14 cellular contexts compared by ENCODE assay signal in the genomic region with DNA sequence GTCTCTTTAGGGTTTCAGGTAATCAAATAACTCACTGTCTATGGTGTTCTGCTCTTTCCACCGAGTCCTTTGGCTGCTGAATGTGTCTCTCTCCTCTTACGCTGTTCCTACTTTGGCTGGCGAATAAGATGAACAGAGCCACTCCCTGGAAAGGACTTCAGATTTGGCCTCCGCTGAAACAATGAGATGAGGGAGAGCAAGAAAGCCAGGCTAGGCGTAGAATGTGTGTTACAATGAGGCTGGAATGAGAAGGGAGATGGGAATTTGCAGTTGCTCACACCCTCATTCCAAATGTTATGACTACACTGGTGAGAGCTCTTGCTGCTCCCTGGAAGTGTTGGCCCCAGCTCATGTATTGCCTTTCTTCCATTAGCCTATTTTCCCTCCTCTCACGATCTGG. TPM values are rescaled to one million over a fixed set of nuclear protein-coding genes. Genes with fewer than 3 reads are reported as not detected.
A peak's percentile ranks its signal among the peaks of the same experiment; 100 is the strongest.
DNase-seq lines count a peak whose midpoint lies in the region; ATAC-seq and TF ChIP-seq lines count a peak whose summit lies in the region.
"Had no signal": no experiment of that assay in that cellular context is flagged by ENCODE, and none has a peak within 500 bp of the region (broad histone marks: within the 10 kb centered on the region; RNA-seq: fewer than 3 reads in every experiment).

A gene with protein sequence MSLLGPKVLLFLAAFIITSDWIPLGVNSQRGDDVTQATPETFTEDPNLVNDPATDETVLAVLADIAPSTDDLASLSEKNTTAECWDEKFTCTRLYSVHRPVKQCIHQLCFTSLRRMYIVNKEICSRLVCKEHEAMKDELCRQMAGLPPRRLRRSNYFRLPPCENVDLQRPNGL (minus strand): TSS at position 235 of the 400 bp plus-strand sequence. CDS start 722 bp downstream, outside the sequence.

- H3K27ac ChIP-seq in skeletal muscle tissue (ENCODE audit: low read depth, low read length): peak within 1 kb of the TSS; percentile 66

- ATAC-seq in HG03520 (IDR thresholded peaks at IDR 0.05; ENCODE audit: unreplicated experiment): no peak
- ATAC-seq in activated CD8-positive, alpha-beta T cell treated with anti-CD3 and anti-CD28 coated beads, Interleukin-2, amount 10 ng/mL, durations not matched to agents 7 days and 5 days: no peak

- H3K36me3 ChIP-seq in skeletal muscle tissue (ENCODE audit: control insufficient read depth in 3 of 3, insufficient read depth in 3 of 3, low read length in 3 of 3): no peaks in the 10 kb centered on the region

- no peaks in the 10 kb centered on the region for H3K9me3 Mint-ChIP-seq in activated CD8-positive, alpha-beta T cell treated with anti-CD3 and anti-CD28 coated beads, Interleukin-2, amount 10 ng/mL, durations not matched to agents 7 days and 5 days (ENCODE audit: insufficient read depth)
- H3K9me3 Mint-ChIP-seq: activated naive CD8-positive, alpha-beta T cell treated with anti-CD3 and anti-CD28 coated beads, Interleukin-2, amount 10 ng/mL, durations not matched to agents 7 days and 5 days had no signal

- no peaks in the 10 kb centered on the region for H3K27me3 ChIP-seq in skeletal muscle tissue (ENCODE audit: control insufficient read depth in 3 of 3, insufficient read depth in 3 of 3, low read length in 3 of 3)

- CTCF ChIA-PET in activated CD8-positive, alpha-beta T cell treated with anti-CD3 and anti-CD28 coated beads, Interleukin-2, amount 10 ng/mL, durations not matched to agents 7 days and 5 days (lab: Charles Lee): interaction anchor here (0.8 kb wide), 1 partner anchor 11 kb away, joined by 3 read pairs; no protein-coding TSS in a partner anchor

- DNase-seq in EL (peak; percentile 18), astrocyte of the spinal cord (ENCODE audit: low read depth, low spot score) (peak; percentile 38), hepatic stellate cell (ENCODE audit: low spot score) (peak; percentile 20), DMS 273 treated with DMSO at 0.1 percent for 48 hours (lab: John Stamatoyannopoulos, UW) (no peak)
- DNase-seq in activated T-cell treated with anti-CD3 and anti-CD28 coated beads, Interleukin-2, amount 50 U/mL, for 1 hour: no peak
- no peak for DNase-seq in activated CD8-positive, alpha-beta T cell treated with anti-CD3 and anti-CD28 coated beads, Interleukin-2, amount 10 ng/mL, durations not matched to agents 7 days and 5 days
- DNase-seq: activated naive CD8-positive, alpha-beta T cell treated with anti-CD3 and anti-CD28 coated beads, Interleukin-2, amount 10 ng/mL, durations not matched to agents 7 days and 5 days; kidney glomerular epithelial cell; NCI-H146; T-helper 1 cell had no signal

- H3K4me1 Mint-ChIP-seq in activated CD8-positive, alpha-beta T cell treated with anti-CD3 and anti-CD28 coated beads, Interleukin-2, amount 10 ng/mL, durations not matched to agents 7 days and 5 days (ENCODE audit: low read depth): no peaks in the 10 kb centered on the region
- H3K4me1 Mint-ChIP-seq: activated naive CD8-positive, alpha-beta T cell treated with anti-CD3 and anti-CD28 coated beads, Interleukin-2, amount 10 ng/mL, durations not matched to agents 7 days and 5 days had no signal

- peaks cover 11% of the 10 kb centered on the region for H3K27me3 Mint-ChIP-seq in activated CD8-positive, alpha-beta T cell treated with anti-CD3 and anti-CD28 coated beads, Interleukin-2, amount 10 ng/mL, durations not matched to agents 7 days and 5 days (ENCODE audit: low read depth)

- POLR2A ChIA-PET in activated CD8-positive, alpha-beta T cell treated with anti-CD3 and anti-CD28 coated beads, Interleukin-2, amount 10 ng/mL, durations not matched to agents 7 days and 5 days (lab: Charles Lee): no interaction called here

- no peaks in the 10 kb centered on the region for H3K9me3 ChIP-seq in skeletal muscle tissue (ENCODE audit: control insufficient read depth in 3 of 3, low read length in 3 of 3)

- peak within 1 kb of the TSS in 2 of 3 donors; percentile 1 to 38 for H3K9ac ChIP-seq in skeletal muscle tissue (ENCODE audit: low read depth in 1 of 3, low read length in 3 of 3)

- no peak for TF ChIP-seq CTCF in astrocyte of the spinal cord (IDR thresholded peaks at IDR 0.05; ENCODE audit: low read depth, low read length)

- in situ Hi-C loops in astrocyte of the spinal cord (cut with HindIII; ENCODE audit: low sequenced_read_pairs): no loop called here

- no peak within 1 kb of the TSS for H3K27ac Mint-ChIP-seq in activated CD8-positive, alpha-beta T cell treated with anti-CD3 and anti-CD28 coated beads, Interleukin-2, amount 10 ng/mL, durations not matched to agents 7 days and 5 days
- H3K27ac Mint-ChIP-seq: activated naive CD8-positive, alpha-beta T cell treated with anti-CD3 and anti-CD28 coated beads, Interleukin-2, amount 10 ng/mL, durations not matched to agents 7 days and 5 days; CD14-positive monocyte; progenitor cell of endocrine pancreas had no signal

- H3K4me3 Mint-ChIP-seq in activated CD8-positive, alpha-beta T cell treated with anti-CD3 and anti-CD28 coated beads, Interleukin-2, amount 10 ng/mL, durations not matched to agents 7 days and 5 days: no peak within 1 kb of the TSS
- H3K4me3 Mint-ChIP-seq: activated naive CD8-positive, alpha-beta T cell treated with anti-CD3 and anti-CD28 coated beads, Interleukin-2, amount 10 ng/mL, durations not matched to agents 7 days and 5 days; CD14-positive monocyte had no signal

- no peaks in the 10 kb centered on the region for H3K36me3 Mint-ChIP-seq in activated CD8-positive, alpha-beta T cell treated with anti-CD3 and anti-CD28 coated beads, Interleukin-2, amount 10 ng/mL, durations not matched to agents 7 days and 5 days (ENCODE audit: low read depth)
- H3K36me3 Mint-ChIP-seq: activated naive CD8-positive, alpha-beta T cell treated with anti-CD3 and anti-CD28 coated beads, Interleukin-2, amount 10 ng/mL, durations not matched to agents 7 days and 5 days; CD14-positive monocyte had no signal

- peaks cover 0 to 5% (median 0%) of the 10 kb centered on the region in 3 donors for H3K4me1 ChIP-seq in skeletal muscle tissue (ENCODE audit: control insufficient read depth in 3 of 3, insufficient read depth in 3 of 3, low read length in 3 of 3)

- H3K4me3 ChIP-seq in astrocyte of the spinal cord (ENCODE audit: low read depth, low read length) (no peak within 1 kb of the TSS), skeletal muscle tissue (ENCODE audit: low read length in 3 of 3) (peak within 1 kb of the TSS in 2 of 3 donors; percentile 17 to 65)

RNA-seq across cellular contexts. Expression of the gene that starts here (rescaled TPM):
- total RNA-seq in skeletal muscle tissue: 246 TPM
- not detected for total RNA-seq in activated CD8-positive, alpha-beta T cell treated with anti-CD3 and anti-CD28 coated beads, Interleukin-2, amount 10 ng/mL, durations not matched to agents 7 days and 5 days
- total RNA-seq: activated naive CD8-positive, alpha-beta T cell treated with anti-CD3 and anti-CD28 coated beads, Interleukin-2, amount 10 ng/mL, durations not matched to agents 7 days and 5 days; progenitor cell of endocrine pancreas had no signal

Comparison
In these comparisons a context has a peak if more than half of its experiments do, and no peak if none do; other contexts are left out.
1. RNA of the gene that starts here (total RNA-seq): 246 TPM in skeletal muscle tissue (single experiment); not detected in activated CD8-positive, alpha-beta T cell treated with anti-CD3 and anti-CD28 coated beads, Interleukin-2, amount 10 ng/mL, durations not matched to agents 7 days and 5 days; every median in the first group is over 100 times any median in the second.
2. DNase-seq: peak in EL (single experiment), astrocyte of the spinal cord (single experiment) and hepatic stellate cell (single experiment); none in activated T-cell treated with anti-CD3 and anti-CD28 coated beads, Interleukin-2, amount 50 U/mL, for 1 hour (single experiment), activated CD8-positive, alpha-beta T cell treated with anti-CD3 and anti-CD28 coated beads, Interleukin-2, amount 10 ng/mL, durations not matched to agents 7 days and 5 days (single experiment) and DMS 273 treated with DMSO at 0.1 percent for 48 hours (single experiment).